In the genomic region with DNA sequence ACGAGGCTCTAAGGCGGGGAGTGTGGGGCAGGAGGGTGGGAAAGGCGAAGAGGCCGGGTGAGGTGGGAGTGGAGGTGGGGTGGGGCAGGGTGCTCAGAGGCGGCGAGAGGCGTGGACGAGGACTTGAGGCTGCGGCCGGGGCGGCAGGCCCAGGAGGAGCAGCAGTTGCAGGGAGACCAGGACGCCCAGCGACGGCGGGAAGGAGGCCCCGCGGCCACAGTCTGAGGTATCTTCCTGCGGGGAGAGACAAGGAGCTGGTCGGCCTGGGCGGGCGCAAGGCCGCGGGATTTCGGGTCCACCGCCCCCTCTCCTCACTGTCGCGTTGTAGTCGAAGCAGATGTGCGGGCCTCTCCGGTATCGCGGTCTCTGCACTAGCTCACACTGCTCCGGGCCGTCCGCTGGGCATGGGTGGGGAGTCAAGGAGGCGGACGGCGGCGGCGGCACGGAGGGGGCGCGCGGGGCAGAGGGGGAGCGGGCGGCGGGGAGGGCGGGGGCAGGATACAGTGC, we compare ENCODE assay signal across 1 cellular context.
TF ChIP-seq lines count a peak whose summit lies in the region.

No MANE protein-coding gene starts in this region.

TF ChIP-seq in IMR-90, 13 proteins besides CTCF, POLR2A, EP300 and RAD21:
- TF ChIP-seq MAZ (IDR thresholded peaks at IDR 0.05; ENCODE audit: borderline replicate concordance, low read depth, low read length) = no peak
- TF ChIP-seq, protein P1, sequence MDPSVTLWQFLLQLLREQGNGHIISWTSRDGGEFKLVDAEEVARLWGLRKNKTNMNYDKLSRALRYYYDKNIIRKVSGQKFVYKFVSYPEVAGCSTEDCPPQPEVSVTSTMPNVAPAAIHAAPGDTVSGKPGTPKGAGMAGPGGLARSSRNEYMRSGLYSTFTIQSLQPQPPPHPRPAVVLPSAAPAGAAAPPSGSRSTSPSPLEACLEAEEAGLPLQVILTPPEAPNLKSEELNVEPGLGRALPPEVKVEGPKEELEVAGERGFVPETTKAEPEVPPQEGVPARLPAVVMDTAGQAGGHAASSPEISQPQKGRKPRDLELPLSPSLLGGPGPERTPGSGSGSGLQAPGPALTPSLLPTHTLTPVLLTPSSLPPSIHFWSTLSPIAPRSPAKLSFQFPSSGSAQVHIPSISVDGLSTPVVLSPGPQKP (IDR thresholded peaks at IDR 0.05; ENCODE audit: borderline replicate concordance, low read depth, low read length) = no peak
- no peak for TF ChIP-seq MXI1 (IDR thresholded peaks at IDR 0.05; ENCODE audit: borderline replicate concordance, low read depth, low read length)
TF ChIP-seq in IMR-90: peak in this region for 0.
